11 cellular contexts compared by ENCODE assay signal in the genomic region with DNA sequence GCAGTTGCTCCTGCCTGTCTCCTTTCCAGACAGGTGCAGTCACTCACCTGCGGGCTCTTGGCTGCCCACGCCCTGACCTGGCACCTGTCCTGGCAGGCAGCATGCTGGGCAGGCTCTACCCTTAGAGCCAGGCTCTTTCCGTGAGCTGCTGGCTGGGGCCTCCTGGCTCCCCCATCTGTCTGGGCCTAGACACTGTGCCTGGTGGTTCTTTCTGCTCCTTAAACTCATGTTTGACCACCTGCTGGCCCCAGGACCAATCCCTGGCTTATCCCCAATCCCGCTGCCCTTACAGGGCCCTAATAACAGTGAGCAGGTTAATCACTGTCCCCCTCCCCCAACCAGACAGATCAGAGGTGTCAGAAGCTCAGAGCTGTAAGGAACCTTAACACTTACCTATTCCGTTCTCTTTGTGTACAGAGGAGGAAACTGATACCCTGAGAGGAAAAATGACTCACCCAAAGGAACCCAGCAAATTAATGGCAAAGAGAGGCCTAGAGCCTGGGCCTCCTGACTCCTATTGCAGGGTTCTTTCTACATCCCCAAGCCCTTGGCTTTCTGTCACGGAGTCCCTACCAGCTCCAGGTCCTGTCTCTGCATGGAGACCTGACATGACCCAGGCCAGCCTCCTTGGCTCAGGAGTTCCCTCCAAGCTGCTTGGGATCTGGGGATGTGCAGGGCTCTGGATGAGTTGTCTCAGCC. TPM values are rescaled to one million over a fixed set of nuclear protein-coding genes. Genes with fewer than 3 reads are reported as not detected.
A peak's percentile ranks its signal among the peaks of the same experiment; 100 is the strongest.
DNase-seq lines count a peak whose midpoint lies in the region; ATAC-seq, FAIRE-seq and TF ChIP-seq lines count a peak whose summit lies in the region.
"Had no signal": no experiment of that assay in that cellular context is flagged by ENCODE, and none has a peak within 500 bp of the region (broad histone marks: within the 10 kb centered on the region; RNA-seq: fewer than 3 reads in every experiment).

No MANE protein-coding gene starts in this region.

- H3K27ac ChIP-seq in keratinocyte (ENCODE audit: control insufficient read depth, insufficient read depth, low read length) (no peak overlapping the region), GM23338 (ENCODE audit: low read depth) (no peak overlapping the region)
- H3K27ac ChIP-seq: ascending aorta had no signal

- H3K9me1 ChIP-seq in keratinocyte (ENCODE audit: control insufficient read depth, extremely low read depth, insufficient read depth, low read length) = peaks cover 3% of the 10 kb centered on the region

- H3K27me3 ChIP-seq in keratinocyte (ENCODE audit: control insufficient read depth, extremely low read depth, insufficient read depth, low read length) (no peaks in the 10 kb centered on the region), GM23338 (ENCODE audit: insufficient read depth) (no peaks in the 10 kb centered on the region), Caco-2 (replicated peaks; ENCODE audit: control insufficient read depth, insufficient read depth, low read length) (no peaks in the 10 kb centered on the region), HAP-1 (ENCODE audit: low read depth) (no peaks in the 10 kb centered on the region)
- H3K27me3 ChIP-seq: ascending aorta had no signal

- H3K36me3 ChIP-seq in keratinocyte (ENCODE audit: control insufficient read depth in 2 of 2, extremely low read depth in 1 of 2, insufficient read depth in 2 of 2, low read length in 2 of 2) (no peaks in the 10 kb centered on the region), GM23338 (ENCODE audit: insufficient read depth) (no peaks in the 10 kb centered on the region), Caco-2 (ENCODE audit: control insufficient read depth, insufficient read depth, low read length) (no peaks in the 10 kb centered on the region), HAP-1 (replicated peaks) (no peaks in the 10 kb centered on the region)
- H3K36me3 ChIP-seq: ascending aorta had no signal

- H3K4me3 ChIP-seq in keratinocyte (ENCODE audit: control insufficient read depth in 2 of 3, extremely low read depth in 1 of 3, insufficient read depth in 2 of 3, low read depth in 1 of 3, low read length in 3 of 3) (no peak overlapping the region), GM23338 (no peak overlapping the region), Caco-2 (ENCODE audit: low read depth, low read length) (no peak overlapping the region), HAP-1 (no peak overlapping the region)
- H3K4me3 ChIP-seq: ascending aorta had no signal

- peak; percentile 36 for DNase-seq in COLO668 (lab: John Stamatoyannopoulos, UW; ENCODE audit: unreplicated experiment)
- no peak for DNase-seq in T-helper 2 cell treated with Interferon-gamma antibody and Interleukin-4, amounts not matched to agents 5 μg/mL and 100 μg/mL, for 36 hours (ENCODE audit: low spot score)
- no peak for DNase-seq in keratinocyte (ENCODE audit: low read depth, low spot score)
- DNase-seq in GM23338 (ENCODE audit: low spot score) = no peak
- DNase-seq in Caco-2 = no peak
- no peak for DNase-seq in AG20443 (ENCODE audit: low spot score)
- DNase-seq in HAP-1 (ENCODE audit: low spot score in 2 of 2) = no peak
- DNase-seq: SW 1271 had no signal

- H3F3A ChIP-seq in GM23338 (replicated peaks; ENCODE audit: low read depth) = no peaks in the 10 kb centered on the region

- dilution Hi-C loops in keratinocyte (cut with MboI; ENCODE audit: extremely low pct_ligation_motif_present, low sequenced_read_pairs) = loop anchor here (10.0 kb wide), 1 partner anchor 138 kb away; no protein-coding TSS in a partner anchor

- no peak for FAIRE-seq in keratinocyte (lab: Jason Lieb, UNC)
- FAIRE-seq: H54 had no signal

- no peaks in the 10 kb centered on the region for H3K9me3 ChIP-seq in keratinocyte (ENCODE audit: control insufficient read depth, low read depth, low read length)
- H3K9me3 ChIP-seq in Caco-2 = no peaks in the 10 kb centered on the region
- H3K9me3 ChIP-seq in HAP-1 = no peaks in the 10 kb centered on the region

- no peak for TF ChIP-seq CTCF in keratinocyte (optimal IDR thresholded peaks at IDR 0.05 in 1 of 3, IDR thresholded peaks at IDR 0.05 in 1 of 3, conservative IDR thresholded peaks at IDR 0.05 in 1 of 3; ENCODE audit: extremely low read depth in 1 of 3, insufficient read depth in 2 of 3, low read length in 3 of 3)
- no peak for TF ChIP-seq CTCF in GM23338 (conservative IDR thresholded peaks at IDR 0.05; ENCODE audit: low read depth in 2 of 2)
- TF ChIP-seq CTCF in Caco-2 (IDR thresholded peaks at IDR 0.05; ENCODE audit: insufficient read depth in 1 of 2, low read depth in 1 of 2, low read length in 1 of 2, severe bottlenecking in 1 of 2, unreplicated experiment in 1 of 2) = no peak

- TF ChIP-seq EP300 in Ishikawa (IDR thresholded peaks at IDR 0.05; ENCODE audit: borderline replicate concordance) = no peak; the same call in 1 of the 2 replicates

- POLR2A ChIA-PET in Caco-2 (lab: Charles Lee) = no interaction called here

- TF ChIP-seq RAD21 in Ishikawa (IDR thresholded peaks at IDR 0.05; ENCODE audit: low read depth) = no peak

- peaks cover 54% of the 10 kb centered on the region for H3K4me1 ChIP-seq in keratinocyte (ENCODE audit: control insufficient read depth, extremely low read depth, insufficient read depth, low read length)
- H3K4me1 ChIP-seq in GM23338 (ENCODE audit: insufficient read depth) = no peaks in the 10 kb centered on the region
- H3K4me1 ChIP-seq in Caco-2 = no peaks in the 10 kb centered on the region
- H3K4me1 ChIP-seq in HAP-1 = no peaks in the 10 kb centered on the region
- H3K4me1 ChIP-seq: ascending aorta had no signal

- H3K27ac Mint-ChIP-seq in T-helper 2 cell treated with Interferon-gamma antibody and Interleukin-4, amounts not matched to agents 5 μg/mL and 100 μg/mL, for 36 hours = peak overlapping the region; percentile 90
- H3K27ac Mint-ChIP-seq in GM23338 (no peak overlapping the region), Caco-2 (ENCODE audit: unreplicated experiment) (no peak overlapping the region)

- H3K4me3 Mint-ChIP-seq in T-helper 2 cell treated with Interferon-gamma antibody and Interleukin-4, amounts not matched to agents 5 μg/mL and 100 μg/mL, for 36 hours = peak overlapping the region; percentile 44
- H3K4me3 Mint-ChIP-seq in GM23338 (no peak overlapping the region), Caco-2 (ENCODE audit: unreplicated experiment) (no peak overlapping the region)

- no peaks in the 10 kb centered on the region for H3K9me2 ChIP-seq in GM23338 (ENCODE audit: insufficient read depth)

- H3K36me3 Mint-ChIP-seq in T-helper 2 cell treated with Interferon-gamma antibody and Interleukin-4, amounts not matched to agents 5 μg/mL and 100 μg/mL, for 36 hours (ENCODE audit: low read depth) = peaks cover 5% of the 10 kb centered on the region
- H3K36me3 Mint-ChIP-seq in GM23338 (ENCODE audit: low read depth) (no peaks in the 10 kb centered on the region), Caco-2 (ENCODE audit: insufficient read depth, unreplicated experiment) (no peaks in the 10 kb centered on the region)

- H3K4me1 Mint-ChIP-seq in T-helper 2 cell treated with Interferon-gamma antibody and Interleukin-4, amounts not matched to agents 5 μg/mL and 100 μg/mL, for 36 hours (ENCODE audit: low read depth) = peaks cover 52% of the 10 kb centered on the region
- H3K4me1 Mint-ChIP-seq in GM23338 (peaks cover 8% of the 10 kb centered on the region), Caco-2 (ENCODE audit: low read depth, unreplicated experiment) (no peaks in the 10 kb centered on the region)

- H3K79me2 ChIP-seq in keratinocyte (ENCODE audit: control insufficient read depth, insufficient read depth, low read length) (no peaks in the 10 kb centered on the region), GM23338 (replicated peaks; ENCODE audit: insufficient read depth) (no peaks in the 10 kb centered on the region)

- H3K4me2 ChIP-seq in keratinocyte (ENCODE audit: control insufficient read depth, extremely low read depth, insufficient read depth, low read depth, low read length) (peak overlapping the region; percentile 3), GM23338 (no peak overlapping the region)

- H4K20me1 ChIP-seq in keratinocyte (ENCODE audit: control insufficient read depth, extremely low read depth, insufficient read depth, low read length) = no peaks in the 10 kb centered on the region
- no peaks in the 10 kb centered on the region for H4K20me1 ChIP-seq in GM23338 (replicated peaks; ENCODE audit: insufficient read depth)

- peaks cover 22% of the 10 kb centered on the region for H3K9me3 Mint-ChIP-seq in T-helper 2 cell treated with Interferon-gamma antibody and Interleukin-4, amounts not matched to agents 5 μg/mL and 100 μg/mL, for 36 hours
- peaks cover 11% of the 10 kb centered on the region; the same call in 2 of the 3 replicates for H3K9me3 Mint-ChIP-seq in GM23338
- no peaks in the 10 kb centered on the region for H3K9me3 Mint-ChIP-seq in Caco-2 (ENCODE audit: unreplicated experiment)

- no peaks in the 10 kb centered on the region for H3K27me3 Mint-ChIP-seq in T-helper 2 cell treated with Interferon-gamma antibody and Interleukin-4, amounts not matched to agents 5 μg/mL and 100 μg/mL, for 36 hours (ENCODE audit: low read depth)
- peaks cover 9% of the 10 kb centered on the region for H3K27me3 Mint-ChIP-seq in GM23338 (ENCODE audit: insufficient read depth, low read depth, poor library complexity)
- no peaks in the 10 kb centered on the region for H3K27me3 Mint-ChIP-seq in Caco-2 (ENCODE audit: insufficient read depth, unreplicated experiment)

- intact Hi-C loops in Caco-2 (cut with micrococcal nuclease; ENCODE audit: unreplicated experiment) = loop anchor here (10.0 kb wide), 1 partner anchor 68 kb away; no protein-coding TSS in a partner anchor

- no peak for ATAC-seq in GM23338

- H2AFZ ChIP-seq in keratinocyte (ENCODE audit: control insufficient read depth, low read length) = no peak overlapping the region
- no peak overlapping the region for H2AFZ ChIP-seq in GM23338

- CTCF ChIA-PET in Caco-2 (lab: Charles Lee) = interaction anchor here (0.6 to 0.8 kb wide), 3 partner anchors 13 to 321 kb away, joined by 3 to 4 read pairs (median 4); no protein-coding TSS in a partner anchor

- H3K9ac ChIP-seq in keratinocyte (ENCODE audit: control insufficient read depth, extremely low read depth, insufficient read depth, low read length) = no peak overlapping the region

- in situ Hi-C loops in HAP-1 (cut with MboI; ENCODE audit: low sequenced_read_pairs) = loop anchor here (10.0 kb wide), 1 partner anchor 128 kb away; no protein-coding TSS in a partner anchor

- no TSS peak for BruUV-seq in Caco-2 (replicated peaks; lab: Mats Ljungman, UMichigan)

RNA-seq across cellular contexts. Expression of a gene that starts 54.7 kb away (rescaled TPM):
- polyA plus RNA-seq in keratinocyte = 0.03 TPM in 2 of 3 replicates, not detected in the other
- 0.07 TPM for polyA plus RNA-seq in keratinocyte (2011; ENCODE audit: low read depth)
- polyA plus RNA-seq in keratinocyte (2011; cell fraction: cytosol; rRNA removed) = not detected in 2 replicates
- polyA plus RNA-seq in keratinocyte (2011; cell fraction: nucleus; rRNA removed) = 0.03 and 0.05 TPM in 2 replicates
- polyA plus RNA-seq in keratinocyte (2012; ENCODE audit: low replicate concordance) = 0.13 TPM in 1 of 2 replicates, not detected in the other
- polyA minus RNA-seq in keratinocyte = not detected in 3 replicates
- polyA minus RNA-seq in keratinocyte (2011; cell fraction: cytosol; rRNA and poly(A)+ RNA removed) = not detected
- polyA minus RNA-seq in keratinocyte (2011; cell fraction: nucleus; rRNA and poly(A)+ RNA removed) = not detected in 2 replicates
- total RNA-seq in GM23338 (2014; rRNA removed; shearing (Covaris generic)) = not detected in 2 replicates
- polyA plus RNA-seq in GM23338 (2016; fragmentation: Nextera tagmentation; extraction: Ambion mirVana) = not detected in 2 replicates
- not detected in 2 replicates for total RNA-seq in Caco-2 (2022)
